ENCODE assay signal across 17 cellular contexts in genomic region chr11:126313826-126314225, GRCh38.
"Had no signal": no experiment of that assay in that cellular context is flagged by ENCODE, and none has a peak within 500 bp of the region (broad histone marks: within the 10 kb centered on the region; RNA-seq: fewer than 3 reads in every experiment).

No MANE protein-coding gene starts in this region.

- H3K9me3 Mint-ChIP-seq: activated CD4-positive, alpha-beta T cell treated with anti-CD3 and anti-CD28 coated beads, Interleukin-2, amount 10 ng/mL, durations not matched to agents 24 days and 14 days had no signal

- DNase-seq: activated B cell treated with CpG ODN at 0.5 μM for 24 hours; activated CD4-positive, alpha-beta T cell treated with anti-CD3 and anti-CD28 coated beads, Interleukin-2, amount 10 ng/mL, durations not matched to agents 24 days and 14 days; activated CD8-positive, alpha-beta memory T cell treated with anti-CD3 and anti-CD28 coated beads for 24 hours; activated naive CD4-positive, alpha-beta T cell treated with Interleukin-2 at 50 U/mL for 16 hours; central memory CD4-positive, alpha-beta T cell; effector CD8-positive, alpha-beta T cell; kidney; left ventricle myocardium superior; mesendoderm; stimulated activated CD4-positive, alpha-beta T cell treated with anti-CD3 and anti-CD28 coated beads, Interleukin-4, amount 100 ng/mL, for 1 hour; thyroid gland; uterus had no signal

- H3K27me3 ChIP-seq: adrenal gland, gastroesophageal sphincter, pancreas, thyroid gland, uterus had no signal

- H3K27ac ChIP-seq: adrenal gland, coronary artery, gastroesophageal sphincter, pancreas, thyroid gland, uterus had no signal

- ATAC-seq: gastroesophageal sphincter, left ventricle myocardium superior, pancreas had no signal

- H3K9me3 ChIP-seq: adrenal gland, gastroesophageal sphincter, pancreas, thyroid gland, uterus had no signal

- H3K4me3 ChIP-seq: adrenal gland, coronary artery, gastroesophageal sphincter, pancreas, thyroid gland, uterus had no signal

- FAIRE-seq: kidney, pancreas, TTC549 had no signal

- H3K36me3 ChIP-seq: adrenal gland, pancreas, thyroid gland, uterus had no signal

- H3K27me3 Mint-ChIP-seq: activated B cell treated with CpG ODN at 0.5 μM for 24 hours; activated CD4-positive, alpha-beta T cell treated with anti-CD3 and anti-CD28 coated beads, Interleukin-2, amount 10 ng/mL, durations not matched to agents 24 days and 14 days had no signal

- H3K4me1 ChIP-seq: uterus had no signal

- H3K4me3 Mint-ChIP-seq: activated B cell treated with CpG ODN at 0.5 μM for 24 hours; activated CD4-positive, alpha-beta T cell treated with anti-CD3 and anti-CD28 coated beads, Interleukin-2, amount 10 ng/mL, durations not matched to agents 24 days and 14 days had no signal

- H3K27ac Mint-ChIP-seq: activated B cell treated with CpG ODN at 0.5 μM for 24 hours; activated CD4-positive, alpha-beta T cell treated with anti-CD3 and anti-CD28 coated beads, Interleukin-2, amount 10 ng/mL, durations not matched to agents 24 days and 14 days had no signal
